ENCODE assay signal across 8 cellular contexts in the genomic region with DNA sequence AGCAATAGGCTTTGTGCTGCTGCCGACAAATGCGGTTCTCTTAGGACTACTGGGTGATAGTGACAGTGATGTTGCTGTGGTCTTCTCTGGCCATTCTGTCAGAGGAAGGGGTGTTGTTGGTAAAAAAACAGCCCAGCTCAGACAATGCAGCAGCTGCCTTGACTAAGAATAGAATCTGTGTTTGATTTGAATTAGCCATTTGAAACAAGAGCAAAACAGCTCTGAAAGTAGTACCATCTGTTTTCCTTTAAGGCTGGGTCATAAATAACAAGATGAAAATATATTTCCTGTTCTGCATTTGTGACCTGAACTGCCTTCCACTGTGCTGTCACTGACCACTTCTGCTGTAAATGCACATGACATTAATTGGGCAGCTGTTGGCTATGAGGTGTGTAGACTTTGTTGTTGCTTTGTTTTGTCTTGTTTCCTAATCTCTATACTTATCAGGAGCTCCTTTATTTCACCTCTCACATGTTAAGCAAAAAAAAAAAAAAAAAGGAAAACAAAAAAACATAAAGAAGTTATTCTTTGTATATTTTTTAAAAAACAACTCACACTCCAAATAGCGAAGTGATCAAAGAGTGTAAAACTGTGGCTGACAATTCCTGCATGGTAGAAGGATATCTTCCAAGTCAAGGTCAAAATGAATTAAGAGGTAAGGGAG.
A peak's percentile ranks its signal among the peaks of the same experiment; 100 is the strongest.
DNase-seq lines count a peak whose midpoint lies in the region; ATAC-seq and TF ChIP-seq lines count a peak whose summit lies in the region.

No MANE protein-coding gene starts in this region.

- no TSS peak for BruUV-seq in A673 (replicated peaks; lab: Mats Ljungman, UMichigan)

- DNase-seq in NCI-H1417 (lab: John Stamatoyannopoulos, UW): peak; percentile 7 to 90 (median 59)
- DNase-seq in mucosa of descending colon: no peak
- DNase-seq in RWPE1 (ENCODE audit: low spot score): no peak
- no peak for DNase-seq in CD4-positive, alpha-beta memory T cell
- no peak for DNase-seq in colonic mucosa
- no peak for DNase-seq in A673 (ENCODE audit: low spot score)

- H3K36me3 Mint-ChIP-seq in CD4-positive, alpha-beta memory T cell: peaks cover 0 to 18% of the 10 kb centered on the region in 2 donors

- peaks cover 1 to 3% of the 10 kb centered on the region in 2 donors for H3K27me3 Mint-ChIP-seq in CD4-positive, alpha-beta memory T cell

- no peaks in the 10 kb centered on the region for H3K27me3 ChIP-seq in CD4-positive, alpha-beta memory T cell (ENCODE audit: insufficient read depth, low read length)
- no peaks in the 10 kb centered on the region for H3K27me3 ChIP-seq in colonic mucosa
- no peaks in the 10 kb centered on the region for H3K27me3 ChIP-seq in A673 (replicated peaks; ENCODE audit: insufficient read depth, low read depth, low read length, poor library complexity)

- ATAC-seq in GM19023 (IDR thresholded peaks at IDR 0.05; ENCODE audit: unreplicated experiment) (peak; percentile 79), HG02642 (IDR thresholded peaks at IDR 0.05; ENCODE audit: poor library complexity, unreplicated experiment) (peak; percentile 77), mucosa of descending colon (peak; percentile 47)

- H3K4me3 Mint-ChIP-seq in CD4-positive, alpha-beta memory T cell: no peak overlapping the region

- H3K4me3 ChIP-seq in mucosa of descending colon: no peak overlapping the region
- no peak overlapping the region for H3K4me3 ChIP-seq in CD4-positive, alpha-beta memory T cell (ENCODE audit: low read length in 2 of 2)
- H3K4me3 ChIP-seq in colonic mucosa: no peak overlapping the region
- no peak overlapping the region for H3K4me3 ChIP-seq in A673 (ENCODE audit: low read depth, low read length, poor library complexity, severe bottlenecking)

- CTCF ChIA-PET in RWPE1 (lab: Yijun Ruan, JAX): no interaction called here
- CTCF ChIA-PET in CD4-positive, alpha-beta memory T cell (lab: Charles Lee; ENCODE audit: partially characterized antibody): interaction anchor here (1.1 kb wide), 1 partner anchor 10 kb away, joined by 3 read pairs; no protein-coding TSS in a partner anchor
- CTCF ChIA-PET in A673 (lab: Charles Lee): no interaction called here

- H3K9ac ChIP-seq in colonic mucosa (ENCODE audit: low read depth in 2 of 2, low read length in 2 of 2): no peak overlapping the region

- no peaks in the 10 kb centered on the region for H3K9me3 ChIP-seq in mucosa of descending colon
- H3K9me3 ChIP-seq in CD4-positive, alpha-beta memory T cell (ENCODE audit: control insufficient read depth in 1 of 2, low read length in 2 of 2): no peaks in the 10 kb centered on the region
- no peaks in the 10 kb centered on the region for H3K9me3 ChIP-seq in colonic mucosa
- H3K9me3 ChIP-seq in A673 (ENCODE audit: low read depth, low read length, poor library complexity, severe bottlenecking): peaks cover 10% of the 10 kb centered on the region

- H3K36me3 ChIP-seq in mucosa of descending colon (ENCODE audit: low read depth) (no peaks in the 10 kb centered on the region), colonic mucosa (no peaks in the 10 kb centered on the region), A673 (ENCODE audit: insufficient read depth, low read length, poor library complexity, severe bottlenecking) (no peaks in the 10 kb centered on the region)
- H3K36me3 ChIP-seq in CD4-positive, alpha-beta memory T cell (ENCODE audit: insufficient read depth, low read length): no peaks in the 10 kb centered on the region

- H3K4me1 Mint-ChIP-seq in CD4-positive, alpha-beta memory T cell: peaks cover 0 to 4% (median 0%) of the 10 kb centered on the region in 4 donors

- intact Hi-C loops in mucosa of descending colon (cut with DNase I, micrococcal nuclease) (no loop called here), colonic mucosa (cut with DNase I) (no loop called here), A673 (cut with micrococcal nuclease; ENCODE audit: unreplicated experiment) (no loop called here)
- intact Hi-C loops in CD4-positive, alpha-beta memory T cell (cut with micrococcal nuclease): no loop called here

- no peak overlapping the region for H3K27ac ChIP-seq in RWPE1
- no peak overlapping the region for H3K27ac ChIP-seq in CD4-positive, alpha-beta memory T cell (ENCODE audit: low read depth, low read length)
- no peak overlapping the region for H3K27ac ChIP-seq in colonic mucosa
- H3K27ac ChIP-seq in A673 (ENCODE audit: low read depth, low read length, poor library complexity, severe bottlenecking): no peak overlapping the region

- peaks cover 0 to 5% (median 4%) of the 10 kb centered on the region in 8 donors for H3K9me3 Mint-ChIP-seq in CD4-positive, alpha-beta memory T cell

- H3K4me1 ChIP-seq in mucosa of descending colon (ENCODE audit: low read depth) (no peaks in the 10 kb centered on the region), colonic mucosa (no peaks in the 10 kb centered on the region), A673 (ENCODE audit: insufficient read depth, low read length, poor library complexity, severe bottlenecking) (no peaks in the 10 kb centered on the region)
- H3K4me1 ChIP-seq in CD4-positive, alpha-beta memory T cell (ENCODE audit: insufficient read depth, low read length): no peaks in the 10 kb centered on the region

- no peak overlapping the region for H3K27ac Mint-ChIP-seq in CD4-positive, alpha-beta memory T cell

- POLR2A ChIA-PET in RWPE1 (lab: Yijun Ruan, JAX; ENCODE audit: low non-redundant PET) (no interaction called here), A673 (lab: Charles Lee; ENCODE audit: low non-redundant PET) (no interaction called here)
- POLR2A ChIA-PET in CD4-positive, alpha-beta memory T cell (lab: Charles Lee; ENCODE audit: partially characterized antibody): no interaction called here

- TF ChIP-seq CTCF in mucosa of descending colon (IDR thresholded peaks at IDR 0.05) (no peak), RWPE1 (conservative IDR thresholded peaks at IDR 0.05; ENCODE audit: low read depth) (no peak), colonic mucosa (IDR thresholded peaks at IDR 0.05) (no peak), A673 (conservative IDR thresholded peaks at IDR 0.05; ENCODE audit: low read depth, low read length) (no peak)

Comparison
In these comparisons a context has a peak if more than half of its experiments do, and no peak if none do; other contexts are left out.
1. DNase-seq: peak in NCI-H1417 (3 of 3); none in mucosa of descending colon (0 of 3), RWPE1 (single experiment), CD4-positive, alpha-beta memory T cell (0 of 5), colonic mucosa (single experiment) and A673 (single experiment).
2. Peak in every context shown above with its lines, with median percentiles within 50 percentile points of each other: ATAC-seq.